ENCODE assay signal across 1 cellular context in the genomic region with DNA sequence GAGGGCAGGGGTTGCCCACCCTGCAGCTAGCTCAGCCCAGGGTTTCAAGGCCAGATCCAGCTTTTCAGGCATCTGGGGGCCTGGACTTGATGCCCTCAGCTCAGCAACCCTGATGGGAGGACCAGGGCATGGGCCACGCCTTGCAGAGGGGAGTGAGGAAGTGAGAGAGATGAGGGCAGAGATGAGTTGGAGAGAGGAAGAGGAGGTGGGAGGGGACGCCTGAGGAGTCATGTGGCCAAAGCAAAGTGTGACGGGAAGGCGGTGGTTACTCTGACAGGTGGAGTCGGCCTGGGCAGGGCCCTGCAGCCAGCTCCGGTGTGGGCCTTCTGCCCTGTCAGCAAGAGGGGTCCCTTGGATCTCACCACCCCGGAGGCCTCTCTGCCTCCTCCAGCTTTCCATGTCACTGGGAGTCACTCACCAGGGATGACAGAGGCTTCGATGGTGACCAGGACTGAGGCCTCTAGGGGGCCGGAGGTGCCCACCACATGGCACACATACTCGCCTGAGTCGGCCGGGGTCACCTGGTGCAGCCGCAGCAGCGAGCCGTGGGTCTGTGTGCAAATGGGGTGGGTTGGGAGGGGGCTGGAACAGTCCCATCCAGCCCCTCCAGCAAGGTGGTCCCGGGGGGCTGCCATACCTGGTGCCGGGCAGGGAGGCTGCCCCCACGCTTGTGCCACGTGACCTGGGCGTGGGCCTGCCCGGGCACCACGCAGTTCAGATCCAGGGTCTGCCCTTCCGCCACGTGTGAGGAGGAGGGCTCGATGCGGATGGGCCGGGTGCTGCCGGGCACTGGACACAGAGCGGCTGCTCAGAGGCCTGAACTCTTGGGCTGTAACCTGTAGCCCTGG.
TF ChIP-seq lines count a peak whose summit lies in the region.

No MANE protein-coding gene starts in this region.

TF ChIP-seq in K562, 482 proteins besides CTCF, POLR2A, EP300 and RAD21 (continued from another document):
- no peak for TF ChIP-seq CHD7 (IDR thresholded peaks at IDR 0.05; ENCODE audit: low read depth, low read length)
- TF ChIP-seq SPI1 (IDR thresholded peaks at IDR 0.05; ENCODE audit: borderline replicate concordance, low read depth, low read length) = peak; percentile 17; the same call in 1 of the 2 replicates
- TF ChIP-seq RBM22 (IDR thresholded peaks at IDR 0.05; ENCODE audit: low read depth, low read length, poor library complexity, severe bottlenecking) = peak; percentile 52
- TF ChIP-seq POLR2G (IDR thresholded peaks at IDR 0.05; ENCODE audit: low read depth, low read length) = peak; percentile 51
TF ChIP-seq in K562: peak in this region for 4.
